ENCODE assay signal across 9 cellular contexts in genomic region chr19:48617146-48617937, GRCh38. TPM values are rescaled to one million over a fixed set of nuclear protein-coding genes. Genes with fewer than 3 reads are reported as not detected.
DNase-seq lines count a peak whose midpoint lies in the region; ATAC-seq and TF ChIP-seq lines count a peak whose summit lies in the region.
"Had no signal": no experiment of that assay in that cellular context is flagged by ENCODE, and none has a peak within 500 bp of the region (broad histone marks: within the 10 kb centered on the region; RNA-seq: fewer than 3 reads in every experiment).

No MANE protein-coding gene starts in this region.

- H3K27ac ChIP-seq in CD4-positive, CD25-positive, alpha-beta regulatory T cell (ENCODE audit: insufficient read depth, low read length, poor library complexity, severe bottlenecking), result peak overlapping the region; percentile 86
- peak overlapping the region; percentile 44 for H3K27ac ChIP-seq in ectodermal cell (ENCODE audit: insufficient read depth, low read depth, low read length, poor library complexity, severe bottlenecking)

- H3K4me1 ChIP-seq in CD4-positive, CD25-positive, alpha-beta regulatory T cell (ENCODE audit: control insufficient read depth, insufficient read depth, low read length, poor library complexity, severe bottlenecking), result peaks cover 33% of the 10 kb centered on the region
- H3K4me1 ChIP-seq in ectodermal cell (ENCODE audit: control insufficient read depth, insufficient read depth, low read length), result peaks cover 50% of the 10 kb centered on the region

- peaks cover 19% of the 10 kb centered on the region for H3K36me3 Mint-ChIP-seq in CD4-positive, CD25-positive, alpha-beta regulatory T cell
- H3K36me3 Mint-ChIP-seq in natural killer cell treated with Interleukin-12 subunit alpha and Interleukin-12 subunit beta and Interleukin-15 and Interleukin-18, amount 100 ng/mL, for 72 hours, result peaks cover 12% of the 10 kb centered on the region

- no peaks in the 10 kb centered on the region for H3K27me3 ChIP-seq in CD4-positive, CD25-positive, alpha-beta regulatory T cell (ENCODE audit: control insufficient read depth, insufficient read depth, low read length)
- H3K27me3 ChIP-seq in ectodermal cell (ENCODE audit: control insufficient read depth, insufficient read depth, low read length, poor library complexity, severe bottlenecking), result no peaks in the 10 kb centered on the region

- H3K9me3 ChIP-seq in CD4-positive, CD25-positive, alpha-beta regulatory T cell (ENCODE audit: control insufficient read depth in 2 of 2, low read length in 2 of 2), result no peaks in the 10 kb centered on the region
- H3K9me3 ChIP-seq in ectodermal cell (ENCODE audit: control insufficient read depth, low read length), result no peaks in the 10 kb centered on the region

- in situ Hi-C loops in ACHN (cut with HindIII; ENCODE audit: low pct_ligation_motif_present, low pct_unique_long_range_greater_than_20kb, low sequenced_read_pairs), result no loop called here

- peak overlapping the region; percentile 97 to 100 (median 98) for H3K4me3 Mint-ChIP-seq in CD4-positive, CD25-positive, alpha-beta regulatory T cell
- peak overlapping the region; percentile 96 for H3K4me3 Mint-ChIP-seq in natural killer cell treated with Interleukin-12 subunit alpha and Interleukin-12 subunit beta and Interleukin-15 and Interleukin-18, amount 100 ng/mL, for 72 hours

- peaks cover 27% of the 10 kb centered on the region for H3K36me3 ChIP-seq in CD4-positive, CD25-positive, alpha-beta regulatory T cell (ENCODE audit: control insufficient read depth, insufficient read depth, low read length)
- peaks cover 7% of the 10 kb centered on the region for H3K36me3 ChIP-seq in ectodermal cell (ENCODE audit: control insufficient read depth, insufficient read depth, low read length)

- H3K4me1 Mint-ChIP-seq in CD4-positive, CD25-positive, alpha-beta regulatory T cell, result peaks cover 4 to 54% (median 32%) of the 10 kb centered on the region in 4 donors
- peaks cover 41 to 46% of the 10 kb centered on the region in 2 donors for H3K4me1 Mint-ChIP-seq in natural killer cell treated with Interleukin-12 subunit alpha and Interleukin-12 subunit beta and Interleukin-15 and Interleukin-18, amount 100 ng/mL, for 72 hours (ENCODE audit: low read depth in 2 of 2)

- H3K9me3 Mint-ChIP-seq in CD4-positive, CD25-positive, alpha-beta regulatory T cell, result no peaks in the 10 kb centered on the region
- H3K9me3 Mint-ChIP-seq in natural killer cell treated with Interleukin-12 subunit alpha and Interleukin-12 subunit beta and Interleukin-15 and Interleukin-18, amount 100 ng/mL, for 72 hours, result no peaks in the 10 kb centered on the region

- 0 out of 2 replicates have a peak, but pooled peaks have one; percentile 7 for TF ChIP-seq CTCF in LNCAP (IDR thresholded peaks at IDR 0.05)

- H3K27me3 Mint-ChIP-seq in CD4-positive, CD25-positive, alpha-beta regulatory T cell, result no peaks in the 10 kb centered on the region
- H3K27me3 Mint-ChIP-seq in natural killer cell treated with Interleukin-12 subunit alpha and Interleukin-12 subunit beta and Interleukin-15 and Interleukin-18, amount 100 ng/mL, for 72 hours, result no peaks in the 10 kb centered on the region

- peak overlapping the region; percentile 97 for H3K4me3 ChIP-seq in CD4-positive, CD25-positive, alpha-beta regulatory T cell (ENCODE audit: low read depth, low read length)
- peak overlapping the region; percentile 98 for H3K4me3 ChIP-seq in ectodermal cell (ENCODE audit: insufficient read depth, low read depth, low read length)

- 87 to 91% methylated on average over 18 of the region's 18 CpGs for WGBS in ectodermal cell, 2 experiments

- peak overlapping the region in 2 of 3 donors; percentile 96 to 97 for H3K27ac Mint-ChIP-seq in CD4-positive, CD25-positive, alpha-beta regulatory T cell
- H3K27ac Mint-ChIP-seq in natural killer cell treated with Interleukin-12 subunit alpha and Interleukin-12 subunit beta and Interleukin-15 and Interleukin-18, amount 100 ng/mL, for 72 hours, result peak overlapping the region; percentile 97 to 99

- no peak for ATAC-seq in CD4-positive, CD25-positive, alpha-beta regulatory T cell (ENCODE audit: low read depth in 2 of 2)
- ATAC-seq in natural killer cell treated with Interleukin-12 subunit alpha and Interleukin-12 subunit beta and Interleukin-15 and Interleukin-18, amount 100 ng/mL, for 72 hours, result no peak

- DNase-seq in CD4-positive, CD25-positive, alpha-beta regulatory T cell, result no peak
- no peak for DNase-seq in natural killer cell treated with Interleukin-12 subunit alpha and Interleukin-12 subunit beta and Interleukin-15 and Interleukin-18, amount 100 ng/mL, for 72 hours (ENCODE audit: low spot score)
- DNase-seq in ACHN (no peak), NCI-H2171 treated with DMSO at 0.1 percent for 48 hours (lab: John Stamatoyannopoulos, UW) (no peak), SK-N-DZ (ENCODE audit: low spot score) (no peak), NCI-H1436 treated with DMSO at 0.1 percent for 48 hours (lab: John Stamatoyannopoulos, UW) (no peak)

RNA-seq across cellular contexts. Expression of gene RPL18, which starts 1.6 kb away (rescaled TPM):
- 1,690 TPM for total RNA-seq in CD4-positive, CD25-positive, alpha-beta regulatory T cell
- 1,000 to 10,000 TPM; 1,618 to 2,428 (median 2,131) TPM for polyA plus RNA-seq in CD4-positive, CD25-positive, alpha-beta regulatory T cell
- polyA plus RNA-seq in ectodermal cell (2013, experiment 1 of 4), result 1,711 TPM
- polyA plus RNA-seq in ectodermal cell (2013, experiment 2 of 4), result 1,723 TPM
- 1,581 TPM for polyA plus RNA-seq in ectodermal cell (2013, experiment 3 of 4)
- polyA plus RNA-seq in ectodermal cell (2013, experiment 4 of 4), result 1,728 TPM
- total RNA-seq in natural killer cell treated with Interleukin-12 subunit alpha and Interleukin-12 subunit beta and Interleukin-15 and Interleukin-18, amount 100 ng/mL, for 72 hours, result 1,000 to 10,000 TPM; 1,029 to 1,552 TPM
- polyA plus RNA-seq in SK-N-DZ (2014; cell fraction: cytosol; rRNA removed), result 2,124 and 2,804 TPM in 2 replicates
- 1,314 and 1,437 TPM in 2 replicates for polyA plus RNA-seq in SK-N-DZ (2014; cell fraction: nucleus; rRNA removed)

RNA-seq across cellular contexts. Expression of gene SPHK2, which starts 2.0 kb away (rescaled TPM):
- 13.0 TPM for total RNA-seq in CD4-positive, CD25-positive, alpha-beta regulatory T cell
- polyA plus RNA-seq in CD4-positive, CD25-positive, alpha-beta regulatory T cell, result 1 to 10 TPM; 4.8 to 8.4 (median 7.5) TPM
- 37.4 TPM for polyA plus RNA-seq in ectodermal cell (2013, experiment 1 of 4)
- 42.1 TPM for polyA plus RNA-seq in ectodermal cell (2013, experiment 2 of 4)
- 26.8 TPM for polyA plus RNA-seq in ectodermal cell (2013, experiment 3 of 4)
- polyA plus RNA-seq in ectodermal cell (2013, experiment 4 of 4), result 32.2 TPM
- total RNA-seq in natural killer cell treated with Interleukin-12 subunit alpha and Interleukin-12 subunit beta and Interleukin-15 and Interleukin-18, amount 100 ng/mL, for 72 hours, result 10 to 100 TPM; 37.9 to 71.4 TPM
- 10.2 and 16.4 TPM in 2 replicates for polyA plus RNA-seq in SK-N-DZ (2014; cell fraction: cytosol; rRNA removed)
- 15.7 and 17.2 TPM in 2 replicates for polyA plus RNA-seq in SK-N-DZ (2014; cell fraction: nucleus; rRNA removed)

RNA-seq across cellular contexts. Expression of gene FAM83E, which starts 2.5 kb away (rescaled TPM):
- 0.76 TPM for total RNA-seq in CD4-positive, CD25-positive, alpha-beta regulatory T cell
- polyA plus RNA-seq in CD4-positive, CD25-positive, alpha-beta regulatory T cell, result under 1 TPM in 1 of 4 donors, not detected in 3; 0.31 TPM
- polyA plus RNA-seq in ectodermal cell (2013, experiment 1 of 4), result 0.26 TPM
- polyA plus RNA-seq in ectodermal cell (2013, experiment 2 of 4), result 1.2 TPM
- 1.1 TPM for polyA plus RNA-seq in ectodermal cell (2013, experiment 3 of 4)
- polyA plus RNA-seq in ectodermal cell (2013, experiment 4 of 4), result 1.0 TPM
- total RNA-seq in natural killer cell treated with Interleukin-12 subunit alpha and Interleukin-12 subunit beta and Interleukin-15 and Interleukin-18, amount 100 ng/mL, for 72 hours, result 10 to 100 TPM in 1 of 2 donors, 1 to 10 TPM in 1; 3.5 to 13.7 TPM
- polyA plus RNA-seq in SK-N-DZ (2014; cell fraction: cytosol; rRNA removed), result 0.27 and 1.0 TPM in 2 replicates
- polyA plus RNA-seq in SK-N-DZ (2014; cell fraction: nucleus; rRNA removed), result 2.0 and 2.1 TPM in 2 replicates

RNA-seq across cellular contexts. Expression of gene SPACA4, which starts 10.8 kb away (rescaled TPM):
- total RNA-seq in CD4-positive, CD25-positive, alpha-beta regulatory T cell, result not detected
- polyA plus RNA-seq in CD4-positive, CD25-positive, alpha-beta regulatory T cell, result under 1 TPM in 1 of 4 donors, not detected in 3; 0.25 TPM
- not detected for polyA plus RNA-seq in ectodermal cell (2013, experiment 1 of 4)
- not detected for polyA plus RNA-seq in ectodermal cell (2013, experiment 2 of 4)
- not detected for polyA plus RNA-seq in ectodermal cell (2013, experiment 3 of 4)
- not detected for polyA plus RNA-seq in ectodermal cell (2013, experiment 4 of 4)
- not detected for total RNA-seq in natural killer cell treated with Interleukin-12 subunit alpha and Interleukin-12 subunit beta and Interleukin-15 and Interleukin-18, amount 100 ng/mL, for 72 hours
- polyA plus RNA-seq in SK-N-DZ (2014; cell fraction: cytosol; rRNA removed), result not detected in 2 replicates
- not detected in 2 replicates for polyA plus RNA-seq in SK-N-DZ (2014; cell fraction: nucleus; rRNA removed)
- total RNA-seq: activated CD8-positive, alpha-beta memory T cell treated with anti-CD3 and anti-CD28 coated beads for 36 hours had no signal

RNA-seq across cellular contexts. Expression of gene DBP, which starts 19.8 kb away (rescaled TPM):
- total RNA-seq in CD4-positive, CD25-positive, alpha-beta regulatory T cell, result 37.7 TPM
- polyA plus RNA-seq in CD4-positive, CD25-positive, alpha-beta regulatory T cell, result 10 to 100 TPM; 71.2 to 96.6 (median 85.8) TPM
- polyA plus RNA-seq in ectodermal cell (2013, experiment 1 of 4), result 16.9 TPM
- polyA plus RNA-seq in ectodermal cell (2013, experiment 2 of 4), result 14.6 TPM
- polyA plus RNA-seq in ectodermal cell (2013, experiment 3 of 4), result 14.9 TPM
- 16.8 TPM for polyA plus RNA-seq in ectodermal cell (2013, experiment 4 of 4)
- 1 to 10 TPM; 3.8 to 3.9 TPM for total RNA-seq in natural killer cell treated with Interleukin-12 subunit alpha and Interleukin-12 subunit beta and Interleukin-15 and Interleukin-18, amount 100 ng/mL, for 72 hours
- 13.1 and 18.3 TPM in 2 replicates for polyA plus RNA-seq in SK-N-DZ (2014; cell fraction: cytosol; rRNA removed)
- polyA plus RNA-seq in SK-N-DZ (2014; cell fraction: nucleus; rRNA removed), result 7.2 and 8.8 TPM in 2 replicates
